Comparison of ENCODE assay signal across 20 cellular contexts in genomic region chr12:80271770-80272169, GRCh38.
"Had no signal": no experiment of that assay in that cellular context is flagged by ENCODE, and none has a peak within 500 bp of the region (broad histone marks: within the 10 kb centered on the region; RNA-seq: fewer than 3 reads in every experiment).

No MANE protein-coding gene starts in this region.

- H3K9me3 ChIP-seq: heart left ventricle, mucosa of descending colon, ovary, right atrium auricular region, suprapubic skin, thyroid gland, upper lobe of left lung, uterus had no signal

- H3K4me3 ChIP-seq: dorsolateral prefrontal cortex, heart left ventricle, mucosa of descending colon, ovary, right atrium auricular region, suprapubic skin, thyroid gland, upper lobe of left lung, uterus had no signal

- H3K36me3 ChIP-seq: heart left ventricle, ovary, right atrium auricular region, suprapubic skin, thyroid gland, upper lobe of left lung, uterus had no signal

- H3K27me3 ChIP-seq: dorsolateral prefrontal cortex, heart left ventricle, ovary, right atrium auricular region, suprapubic skin, thyroid gland, upper lobe of left lung, uterus had no signal

- DNase-seq: cerebellar nuclear complex; cortex of kidney; dorsolateral prefrontal cortex; effector CD8-positive, alpha-beta T cell; heart left ventricle; hypothalamus; kidney glomerular epithelial cell; mesendoderm; mucosa of descending colon; natural killer cell; ovary; stimulated activated CD4-positive, alpha-beta T cell treated with anti-CD3 and anti-CD28 coated beads, Interleukin-4, amount 100 ng/mL, for 1 hour; stimulated activated CD8-positive, alpha-beta memory T cell treated with anti-CD3 and anti-CD28 coated beads, Interleukin-4, amount 100 ng/mL, for 48 hours; stimulated activated naive CD8-positive, alpha-beta T cell treated with anti-CD3 and anti-CD28 coated beads, Interleukin-15, Interleukin-2, amounts not matched to agents 100 U/mL and 50 U/mL, for 24 hours; thyroid gland; upper lobe of left lung; uterus had no signal

- ATAC-seq: heart left ventricle; mucosa of descending colon; natural killer cell; stimulated activated effector memory CD8-positive, alpha-beta T cell treated with anti-CD3 and anti-CD28 coated beads, Interleukin-12 subunit alpha, Interleukin-12 subunit beta, amount 100 ng/mL, for 72 hours; stimulated activated naive CD8-positive, alpha-beta T cell treated with anti-CD3 and anti-CD28 coated beads, Interleukin-15, Interleukin-2, amounts not matched to agents 100 U/mL and 50 U/mL, for 24 hours had no signal

- H3K4me1 ChIP-seq: suprapubic skin, thyroid gland, uterus had no signal

- H3K27ac ChIP-seq: dorsolateral prefrontal cortex, heart left ventricle, ovary, right atrium auricular region, suprapubic skin, thyroid gland, upper lobe of left lung, uterus had no signal
